Comparison of ENCODE assay signal across 14 cellular contexts in the genomic region with DNA sequence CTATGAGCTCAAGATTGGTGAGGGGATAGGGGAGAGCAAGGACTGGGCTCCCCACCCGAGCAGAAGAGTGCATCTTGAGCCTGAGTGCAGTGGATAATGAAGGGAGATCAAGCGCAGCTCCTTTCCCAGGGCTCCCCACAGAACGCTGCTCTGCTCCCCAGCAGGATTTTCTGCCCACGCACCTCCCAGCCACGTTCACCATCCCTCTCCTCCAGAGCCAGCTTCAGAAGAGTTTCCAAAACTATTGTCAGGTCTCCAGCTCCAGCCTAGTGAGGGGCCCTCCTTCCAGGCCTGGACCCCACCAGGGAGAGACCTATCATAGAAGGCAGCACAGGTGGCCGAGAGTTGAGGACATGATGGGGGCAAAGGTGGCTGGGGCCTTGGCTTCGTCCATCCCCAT. TPM values are rescaled to one million over a fixed set of nuclear protein-coding genes. Genes with fewer than 3 reads are reported as not detected.
"Had no signal": no experiment of that assay in that cellular context is flagged by ENCODE, and none has a peak within 500 bp of the region (broad histone marks: within the 10 kb centered on the region; RNA-seq: fewer than 3 reads in every experiment).

No MANE protein-coding gene starts in this region.

- DNase-seq: activated CD4-positive, alpha-beta T cell treated with anti-CD3 and anti-CD28 coated beads, Interleukin-2, amount 50 U/mL, for 4 hours; activated CD4-positive, CD25-positive, alpha-beta regulatory T cell treated with anti-CD3 and anti-CD28 coated beads, Interleukin-2, amount 50 U/mL, for 72 hours; activated effector memory CD4-positive, alpha-beta T cell treated with Interleukin-2 at 50 U/mL for 16 hours; activated T-cell treated with anti-CD3 and anti-CD28 coated beads, Interleukin-2, amount 50 U/mL, for 1 hour; mesendoderm; retina; stimulated activated naive CD4-positive, alpha-beta T cell; upper lobe of right lung had no signal

- FAIRE-seq: keratinocyte had no signal

- H3K4me1 ChIP-seq: parathyroid adenoma had no signal

- ATAC-seq: activated naive CD4-positive, alpha-beta T cell treated with anti-CD3 and anti-CD28 coated beads, Interleukin-2, amount 50 U/mL, for 72 hours had no signal

- H3K4me3 ChIP-seq: left lung, skin epidermis, upper lobe of right lung had no signal

- H3K9me3 Mint-ChIP-seq: activated naive CD4-positive, alpha-beta T cell treated with anti-CD3 and anti-CD28 coated beads, Interleukin-2, amount 50 U/mL, for 72 hours had no signal

- H3K27ac Mint-ChIP-seq: activated naive CD4-positive, alpha-beta T cell treated with anti-CD3 and anti-CD28 coated beads, Interleukin-2, amount 50 U/mL, for 72 hours had no signal

- H3K9ac ChIP-seq: parathyroid adenoma had no signal

- H3K27ac ChIP-seq: left lung, parathyroid adenoma, upper lobe of right lung had no signal

- H3K79me2 ChIP-seq: parathyroid adenoma had no signal

- H2AFZ ChIP-seq: parathyroid adenoma had no signal

- H3K27me3 ChIP-seq: left lung, upper lobe of right lung had no signal

- H3K36me3 Mint-ChIP-seq: activated naive CD4-positive, alpha-beta T cell treated with anti-CD3 and anti-CD28 coated beads, Interleukin-2, amount 50 U/mL, for 72 hours had no signal

- H3K9me3 ChIP-seq: left lung, upper lobe of right lung had no signal

RNA-seq across cellular contexts. Expression of a gene that starts 57.6 kb away (rescaled TPM):
- total RNA-seq: activated naive CD4-positive, alpha-beta T cell treated with anti-CD3 and anti-CD28 coated beads, Interleukin-2, amount 50 U/mL, for 72 hours; T-helper 2 cell treated with Interferon-gamma antibody and Interleukin-4, amounts not matched to agents 100 ng/mL and 5 ng/mL, for 36 hours had no signal
